ENCODE assay signal across 9 cellular contexts in genomic region chr14:72516936-72517408, GRCh38.
A peak's percentile ranks its signal among the peaks of the same experiment; 100 is the strongest.
DNase-seq lines count a peak whose midpoint lies in the region; ATAC-seq and TF ChIP-seq lines count a peak whose summit lies in the region.
"Had no signal": no experiment of that assay in that cellular context is flagged by ENCODE, and none has a peak within 500 bp of the region (broad histone marks: within the 10 kb centered on the region; RNA-seq: fewer than 3 reads in every experiment).

No MANE protein-coding gene starts in this region.

- peaks cover 6% of the 10 kb centered on the region for H3K27me3 Mint-ChIP-seq in activated naive CD8-positive, alpha-beta T cell treated with anti-CD3 and anti-CD28 coated beads for 36 hours

- no peak overlapping the region for H3K9ac ChIP-seq in SK-N-MC (ENCODE audit: insufficient read length)

- no peak overlapping the region for H3K27ac ChIP-seq in SK-N-MC
- H3K27ac ChIP-seq in heart left ventricle, result no peak overlapping the region

- H3K4me1 ChIP-seq in heart left ventricle, result peaks cover 0 to 26% (median 0%) of the 10 kb centered on the region in 12 donors

- peaks cover 11% of the 10 kb centered on the region for H3K9me3 Mint-ChIP-seq in activated naive CD8-positive, alpha-beta T cell treated with anti-CD3 and anti-CD28 coated beads for 36 hours
- H3K9me3 Mint-ChIP-seq: dendritic cell treated with granulocyte-macrophage colony-stimulating factor and Interleukin-4, amounts not matched to agents 40 ng/mL and 50 ng/mL, for 4 days had no signal

- intact Hi-C loops in heart left ventricle (cut with DNase I), result loop anchor here in 9 of 10 donors (1.0 to 5.0 kb wide), 6 partner anchors 100 to 432 kb away; no protein-coding TSS in a partner anchor

- H3K36me3 ChIP-seq in SK-N-MC (ENCODE audit: insufficient read depth, low read length) (no peaks in the 10 kb centered on the region), heart left ventricle (no peaks in the 10 kb centered on the region)

- no peak overlapping the region for H3K4me3 Mint-ChIP-seq in activated naive CD8-positive, alpha-beta T cell treated with anti-CD3 and anti-CD28 coated beads for 36 hours
- H3K4me3 Mint-ChIP-seq: dendritic cell treated with granulocyte-macrophage colony-stimulating factor and Interleukin-4, amounts not matched to agents 40 ng/mL and 50 ng/mL, for 4 days had no signal

- WGBS in heart left ventricle, 4 donors, result 42 to 50% (median 47%) methylated on average over 5 of the region's 5 CpGs

- H3K27me3 ChIP-seq in heart left ventricle, result no peaks in the 10 kb centered on the region

- DNase-seq in D341Med (ENCODE audit: low spot score) (peak; percentile 69), SK-N-MC (ENCODE audit: low read depth, low spot score) (peak; percentile 32), heart left ventricle (peak in 4 of 5 donors; percentile 42 to 65 (median 52)), pulmonary artery endothelial cell (ENCODE audit: low read depth, low spot score) (peak; percentile 45)
- DNase-seq in activated naive CD8-positive, alpha-beta T cell treated with anti-CD3 and anti-CD28 coated beads for 36 hours, result peak; percentile 61

- TF ChIP-seq RAD21 in Ishikawa (IDR thresholded peaks at IDR 0.05; ENCODE audit: low read depth), result peak; percentile 95

- H3K36me3 Mint-ChIP-seq in activated naive CD8-positive, alpha-beta T cell treated with anti-CD3 and anti-CD28 coated beads for 36 hours, result peaks cover 8% of the 10 kb centered on the region

- TF ChIP-seq EP300 in Ishikawa (IDR thresholded peaks at IDR 0.05; ENCODE audit: borderline replicate concordance), result no peak

- H3K4me1 Mint-ChIP-seq in activated naive CD8-positive, alpha-beta T cell treated with anti-CD3 and anti-CD28 coated beads for 36 hours, result peaks cover 51% of the 10 kb centered on the region

- H3K4me3 ChIP-seq in SK-N-MC (no peak overlapping the region), heart left ventricle (no peak overlapping the region)

- H3K27ac Mint-ChIP-seq in activated naive CD8-positive, alpha-beta T cell treated with anti-CD3 and anti-CD28 coated beads for 36 hours, result no peak overlapping the region
- H3K27ac Mint-ChIP-seq: dendritic cell treated with granulocyte-macrophage colony-stimulating factor and Interleukin-4, amounts not matched to agents 40 ng/mL and 50 ng/mL, for 4 days had no signal

- TF ChIP-seq CTCF in heart left ventricle (IDR thresholded peaks at IDR 0.05), result peak; percentile 82 to 93 (median 86)

- ATAC-seq in heart left ventricle (peak; percentile 51 to 77 (median 68)), HG03520 (IDR thresholded peaks at IDR 0.05; ENCODE audit: unreplicated experiment) (no peak), HG03139 (IDR thresholded peaks at IDR 0.05; ENCODE audit: unreplicated experiment) (no peak)

- peaks cover 8% of the 10 kb centered on the region; the same call in 1 of the 2 replicates for H3K9me3 ChIP-seq in SK-N-MC (ENCODE audit: low read depth, low read length)
- peaks cover 0 to 11% (median 0%) of the 10 kb centered on the region in 12 donors for H3K9me3 ChIP-seq in heart left ventricle

- no peak for TF ChIP-seq POLR2A in heart left ventricle (IDR thresholded peaks at IDR 0.05)

TF ChIP-seq in Ishikawa, 13 proteins besides CTCF, POLR2A, EP300 and RAD21:
- TF ChIP-seq CEBPB (IDR thresholded peaks at IDR 0.05) (no peak), YY1 (IDR thresholded peaks at IDR 0.05; ENCODE audit: low read depth) (no peak), FOXM1 (IDR thresholded peaks at IDR 0.05; ENCODE audit: borderline replicate concordance, low read depth) (no peak), TAF1 (IDR thresholded peaks at IDR 0.05; ENCODE audit: low read depth) (no peak), CREB1 (IDR thresholded peaks at IDR 0.05; ENCODE audit: low read depth) (no peak), TEAD4 (IDR thresholded peaks at IDR 0.05) (no peak), MAX (IDR thresholded peaks at IDR 0.05) (no peak), ZBTB7A (IDR thresholded peaks at IDR 0.05; ENCODE audit: low read depth) (no peak), NFIC (IDR thresholded peaks at IDR 0.05) (no peak), EGR1 (IDR thresholded peaks at IDR 0.05) (no peak), USF1 (IDR thresholded peaks at IDR 0.05) (no peak), TCF12 (IDR thresholded peaks at IDR 0.05; ENCODE audit: low read depth) (no peak), REST (IDR thresholded peaks at IDR 0.05; ENCODE audit: low read depth) (no peak)

Comparison
In these comparisons a context has a peak if more than half of its experiments do, and no peak if none do; other contexts are left out.
1. ATAC-seq: peak in heart left ventricle (4 of 4); none in HG03520 (single experiment) and HG03139 (single experiment).
2. Peak in every context shown above with its lines, with median percentiles within 50 percentile points of each other: DNase-seq.